23 cellular contexts compared by ENCODE assay signal in genomic region chr18:21260621-21261020, GRCh38. TPM values are rescaled to one million over a fixed set of nuclear protein-coding genes. Genes with fewer than 3 reads are reported as not detected.
"Had no signal": no experiment of that assay in that cellular context is flagged by ENCODE, and none has a peak within 500 bp of the region (broad histone marks: within the 10 kb centered on the region; RNA-seq: fewer than 3 reads in every experiment).

No MANE protein-coding gene starts in this region.

- H3K9me3 Mint-ChIP-seq: activated naive CD4-positive, alpha-beta T cell treated with anti-CD3 and anti-CD28 coated beads for 36 hours; activated T-cell treated with anti-CD3 and anti-CD28 coated beads, Interleukin-2, amount 50 U/mL, for 4 hours had no signal

- H3K4me3 Mint-ChIP-seq: activated naive CD4-positive, alpha-beta T cell treated with anti-CD3 and anti-CD28 coated beads for 36 hours; activated naive CD8-positive, alpha-beta T cell; activated T-cell treated with anti-CD3 and anti-CD28 coated beads, Interleukin-2, amount 50 U/mL, for 4 hours had no signal

- FAIRE-seq: K562 had no signal

- H3K36me3 Mint-ChIP-seq: activated naive CD8-positive, alpha-beta T cell had no signal

- ATAC-seq: activated T-cell treated with anti-CD3 and anti-CD28 coated beads, Interleukin-2, amount 50 U/mL, for 4 hours; K562 had no signal

- H3K27ac Mint-ChIP-seq: activated naive CD4-positive, alpha-beta T cell treated with anti-CD3 and anti-CD28 coated beads for 36 hours; activated naive CD8-positive, alpha-beta T cell had no signal

- DNase-seq: activated CD4-positive, alpha-beta T cell treated with anti-CD3 and anti-CD28 coated beads for 48 hours; activated CD4-positive, alpha-beta T cell treated with anti-CD3 and anti-CD28 coated beads, Interleukin-2, amount 50 U/mL, for 4 hours; activated CD8-positive, alpha-beta memory T cell treated with anti-CD3 and anti-CD28 coated beads for 24 hours; activated gamma-delta T cell; activated naive CD4-positive, alpha-beta T cell treated with anti-CD3 and anti-CD28 coated beads for 36 hours; activated T-cell treated with anti-CD3 and anti-CD28 coated beads, Interleukin-2, amount 50 U/mL, for 4 hours; brain microvascular endothelial cell; Karpas-422; MM.1S; NCI-H1105; NCI-H1436 treated with DMSO at 0.1 percent for 48 hours; NCI-H187; NCI-H2081; NCI-H510A treated with DMSO at 0.1 percent for 48 hours; Peyer's patch; Right ventricle myocardium superior; SJCRH30; SK-N-SH; T-helper 1 cell; WERI-Rb-1 had no signal

RNA-seq across cellular contexts. Expression of gene GREB1L, which starts 18.6 kb away (rescaled TPM):
- total RNA-seq: activated naive CD4-positive, alpha-beta T cell treated with anti-CD3 and anti-CD28 coated beads for 36 hours; K562; SJCRH30; T-helper 2 cell treated with Interferon-gamma antibody and Interleukin-4, amounts not matched to agents 100 ng/mL and 5 ng/mL, for 36 hours had no signal
